ENCODE assay signal across 21 cellular contexts in the genomic region with DNA sequence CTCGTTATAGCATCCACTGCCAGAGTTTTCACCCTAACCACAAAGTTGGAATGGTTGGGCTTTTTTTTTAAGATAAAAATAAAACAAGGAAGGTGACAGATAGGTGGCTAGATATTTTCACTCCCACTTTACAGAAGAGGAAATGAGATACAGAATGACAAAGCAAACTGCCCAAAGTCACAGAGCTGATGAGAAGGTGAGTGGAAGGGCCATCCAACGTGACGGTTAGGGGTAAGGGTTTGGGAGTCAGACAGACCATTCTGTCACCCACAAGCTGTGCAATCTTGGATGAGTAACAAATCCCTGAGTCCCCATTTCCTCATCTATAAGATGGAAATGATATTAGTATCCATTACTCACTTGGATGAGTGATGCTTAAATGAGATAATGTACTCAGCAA.
DNase-seq lines count a peak whose midpoint lies in the region; ATAC-seq, FAIRE-seq and TF ChIP-seq lines count a peak whose summit lies in the region.
"Had no signal": no experiment of that assay in that cellular context is flagged by ENCODE, and none has a peak within 500 bp of the region (broad histone marks: within the 10 kb centered on the region; RNA-seq: fewer than 3 reads in every experiment).

No MANE protein-coding gene starts in this region.

- DNase-seq in NOMO-1 treated with DMSO at 0.1 percent for 48 hours (lab: John Stamatoyannopoulos, UW; ENCODE audit: unreplicated experiment) (peak; percentile 62), bronchial epithelial cell (ENCODE audit: low read depth) (peak; percentile 52), middle frontal gyrus (ENCODE audit: extremely low spot score, low spot score) (no peak), MCF 10A (ENCODE audit: unreplicated experiment) (no peak)
- DNase-seq: activated CD4-positive, alpha-beta memory T cell treated with anti-CD3 and anti-CD28 coated beads, Interleukin-2, amount 10 ng/mL, durations not matched to agents 7 days and 5 days; AML-193; body of pancreas; Calu3; NCI-H1694 treated with DMSO at 0.1 percent for 48 hours; NCI-H2227 treated with DMSO at 0.1 percent for 48 hours; nucleus accumbens; RPMI8226; WERI-Rb-1 had no signal

- CTCF ChIA-PET in MCF 10A (lab: Yijun Ruan, JAX): interaction anchor here (0.8 to 1.5 kb wide), 3 partner anchors 11 to 33 kb away, joined by 3 to 5 read pairs (median 4); no protein-coding TSS in a partner anchor

- intact Hi-C loops in MCF 10A (cut with micrococcal nuclease): no loop called here

- H3K27ac ChIP-seq in subcutaneous abdominal adipose tissue (ENCODE audit: low read depth, low read length): peak overlapping the region; percentile 99
- H3K27ac ChIP-seq: body of pancreas, WERI-Rb-1 had no signal

- H3K4me3 Mint-ChIP-seq in MCF 10A (ENCODE audit: unreplicated experiment): no peak overlapping the region
- H3K4me3 Mint-ChIP-seq: activated CD4-positive, alpha-beta memory T cell treated with anti-CD3 and anti-CD28 coated beads, Interleukin-2, amount 10 ng/mL, durations not matched to agents 7 days and 5 days; dendritic cell treated with granulocyte-macrophage colony-stimulating factor and Interleukin-4, amounts not matched to agents 40 ng/mL and 50 ng/mL, for 4 days; stimulated activated naive CD8-positive, alpha-beta T cell treated with anti-CD3 and anti-CD28 coated beads, Interleukin-15, Interleukin-2, amounts not matched to agents 100 ng/mL and 50 ng/mL, for 24 hours had no signal

- H3K27me3 ChIP-seq in bronchial epithelial cell (ENCODE audit: control insufficient read depth, insufficient read depth, low read length) (no peaks in the 10 kb centered on the region), subcutaneous abdominal adipose tissue (ENCODE audit: control insufficient read depth in 5 of 5, insufficient read depth in 4 of 5, low read length in 5 of 5) (no peaks in the 10 kb centered on the region)
- H3K27me3 ChIP-seq: body of pancreas had no signal

- BruUV-seq in MCF 10A (replicated peaks; lab: Mats Ljungman, UMichigan): no TSS peak

- ATAC-seq in HG02885 (IDR thresholded peaks at IDR 0.05; ENCODE audit: poor library complexity, unreplicated experiment) (peak; percentile 31), HG03196 (IDR thresholded peaks at IDR 0.05; ENCODE audit: unreplicated experiment) (no peak)
- ATAC-seq: body of pancreas, sciatic nerve had no signal

- no peaks in the 10 kb centered on the region for H3K9me3 Mint-ChIP-seq in MCF 10A (ENCODE audit: unreplicated experiment)
- H3K9me3 Mint-ChIP-seq: activated CD4-positive, alpha-beta memory T cell treated with anti-CD3 and anti-CD28 coated beads, Interleukin-2, amount 10 ng/mL, durations not matched to agents 7 days and 5 days; activated naive CD4-positive, alpha-beta T cell treated with anti-CD3 and anti-CD28 coated beads, Interleukin-2, amount 50 U/mL, for 72 hours; dendritic cell treated with granulocyte-macrophage colony-stimulating factor and Interleukin-4, amounts not matched to agents 40 ng/mL and 50 ng/mL, for 4 days; stimulated activated naive CD8-positive, alpha-beta T cell treated with anti-CD3 and anti-CD28 coated beads, Interleukin-15, Interleukin-2, amounts not matched to agents 100 ng/mL and 50 ng/mL, for 24 hours had no signal

- no peaks in the 10 kb centered on the region for H3K27me3 Mint-ChIP-seq in MCF 10A (ENCODE audit: insufficient read depth, unreplicated experiment)
- H3K27me3 Mint-ChIP-seq: activated CD4-positive, alpha-beta memory T cell treated with anti-CD3 and anti-CD28 coated beads, Interleukin-2, amount 10 ng/mL, durations not matched to agents 7 days and 5 days had no signal

- POLR2A ChIA-PET in MCF 10A (lab: Yijun Ruan, JAX): no interaction called here

- H3K9me3 ChIP-seq in subcutaneous abdominal adipose tissue (ENCODE audit: control insufficient read depth in 5 of 5, low read length in 5 of 5): no peaks in the 10 kb centered on the region
- H3K9me3 ChIP-seq: body of pancreas had no signal

- peaks cover 17% of the 10 kb centered on the region for H3K4me1 Mint-ChIP-seq in MCF 10A (ENCODE audit: insufficient read depth, unreplicated experiment)

- no peak overlapping the region for H3K4me3 ChIP-seq in bronchial epithelial cell (ENCODE audit: low read depth, low read length)
- no peak overlapping the region for H3K4me3 ChIP-seq in subcutaneous abdominal adipose tissue (ENCODE audit: low read depth in 1 of 5, low read length in 5 of 5)
- H3K4me3 ChIP-seq: body of pancreas had no signal

- H3K9ac ChIP-seq in subcutaneous abdominal adipose tissue (ENCODE audit: low read length in 5 of 5): no peak overlapping the region

- no peaks in the 10 kb centered on the region for H3K36me3 ChIP-seq in bronchial epithelial cell (ENCODE audit: control insufficient read depth, insufficient read depth, low read length)
- H3K36me3 ChIP-seq in subcutaneous abdominal adipose tissue (ENCODE audit: control insufficient read depth in 5 of 5, insufficient read depth in 5 of 5, low read length in 5 of 5): peaks cover 53 to 89% (median 70%) of the 10 kb centered on the region in 5 donors
- H3K36me3 ChIP-seq: WERI-Rb-1 had no signal

- no peaks in the 10 kb centered on the region for H3K36me3 Mint-ChIP-seq in MCF 10A (ENCODE audit: insufficient read depth, unreplicated experiment)
- H3K36me3 Mint-ChIP-seq: activated naive CD4-positive, alpha-beta T cell treated with anti-CD3 and anti-CD28 coated beads, Interleukin-2, amount 50 U/mL, for 72 hours had no signal

- H3K27ac Mint-ChIP-seq in MCF 10A (ENCODE audit: low read depth, unreplicated experiment): no peak overlapping the region
- H3K27ac Mint-ChIP-seq: activated CD4-positive, alpha-beta memory T cell treated with anti-CD3 and anti-CD28 coated beads, Interleukin-2, amount 10 ng/mL, durations not matched to agents 7 days and 5 days; activated naive CD4-positive, alpha-beta T cell treated with anti-CD3 and anti-CD28 coated beads, Interleukin-2, amount 50 U/mL, for 72 hours; dendritic cell treated with granulocyte-macrophage colony-stimulating factor and Interleukin-4, amounts not matched to agents 40 ng/mL and 50 ng/mL, for 4 days; stimulated activated naive CD8-positive, alpha-beta T cell treated with anti-CD3 and anti-CD28 coated beads, Interleukin-15, Interleukin-2, amounts not matched to agents 100 ng/mL and 50 ng/mL, for 24 hours had no signal

- H3K4me1 ChIP-seq in subcutaneous abdominal adipose tissue (ENCODE audit: control insufficient read depth in 5 of 5, insufficient read depth in 5 of 5, low read length in 5 of 5): peaks cover 2 to 50% (median 47%) of the 10 kb centered on the region in 5 donors
- H3K4me1 ChIP-seq: body of pancreas had no signal

- FAIRE-seq in bronchial epithelial cell (lab: Jason Lieb, UNC): no peak
- FAIRE-seq: frontal cortex had no signal

- TF ChIP-seq CTCF in bronchial epithelial cell (IDR thresholded peaks at IDR 0.05; ENCODE audit: insufficient read depth, low read length, severe bottlenecking) (no peak), MCF 10A (IDR thresholded peaks at IDR 0.05; ENCODE audit: unreplicated experiment) (no peak)

Comparison
In these comparisons a context has a peak if more than half of its experiments do, and no peak if none do; other contexts are left out.
1. DNase-seq: peak in NOMO-1 treated with DMSO at 0.1 percent for 48 hours (single experiment) and bronchial epithelial cell (single experiment); none in middle frontal gyrus (single experiment) and MCF 10A (single experiment).